ENCODE assay signal across 29 cellular contexts in genomic region chr2:139034064-139034463, GRCh38.
"Had no signal": no experiment of that assay in that cellular context is flagged by ENCODE, and none has a peak within 500 bp of the region (broad histone marks: within the 10 kb centered on the region; RNA-seq: fewer than 3 reads in every experiment).

No MANE protein-coding gene starts in this region.

- H3K36me3 ChIP-seq: stomach, suprapubic skin, thoracic aorta, thyroid gland, tibial artery, tibial nerve, transverse colon, upper lobe of left lung, upper lobe of right lung, uterus, vagina had no signal

- H3K4me3 ChIP-seq: stomach, suprapubic skin, testis, thoracic aorta, thyroid gland, tibial artery, tibial nerve, transverse colon, upper lobe of left lung, upper lobe of right lung, uterus, vagina had no signal

- H3K27ac Mint-ChIP-seq: stimulated activated effector memory CD8-positive, alpha-beta T cell treated with anti-CD3 and anti-CD28 coated beads, Interleukin-12 subunit alpha, Interleukin-12 subunit beta, amount 100 ng/mL, for 72 hours; stimulated activated memory B cell treated with anti-CD40 and anti-IgM and Interleukin-4, amounts not matched to agents 10 μg/mL and 1 μg/mL and 100 μg/mL, for 72 hours; stimulated activated naive B cell treated with anti-CD40 and anti-IgM and Interleukin-4, amounts not matched to agents 10 μg/mL and 1 μg/mL and 100 μg/mL, for 72 hours; stimulated activated naive CD8-positive, alpha-beta T cell treated with anti-CD3 and anti-CD28 coated beads, Interleukin-15, amount 100 ng/mL, for 72 hours; stimulated activated naive CD8-positive, alpha-beta T cell treated with anti-CD3 and anti-CD28 coated beads, Interleukin-15, Interleukin-2, amounts not matched to agents 100 ng/mL and 50 ng/mL, for 24 hours; type B pancreatic cell had no signal

- H3K4me1 Mint-ChIP-seq: stimulated activated effector memory CD8-positive, alpha-beta T cell treated with anti-CD3 and anti-CD28 coated beads, Interleukin-12 subunit alpha, Interleukin-12 subunit beta, amount 100 ng/mL, for 72 hours; stimulated activated memory B cell treated with anti-CD40 and anti-IgM and Interleukin-4, amounts not matched to agents 10 μg/mL and 1 μg/mL and 100 μg/mL, for 72 hours; stimulated activated naive B cell treated with anti-CD40 and anti-IgM and Interleukin-4, amounts not matched to agents 10 μg/mL and 1 μg/mL and 100 μg/mL, for 72 hours; stimulated activated naive CD8-positive, alpha-beta T cell treated with anti-CD3 and anti-CD28 coated beads, Interleukin-15, amount 100 ng/mL, for 72 hours had no signal

- DNase-seq: stimulated activated CD4-positive, alpha-beta T cell treated with anti-CD3 and anti-CD28 coated beads, Interleukin-2, amount 100 ng/mL, for 48 hours; stimulated activated CD4-positive, alpha-beta T cell treated with anti-CD3 and anti-CD28 coated beads, Interleukin-4, amount 100 ng/mL, for 1 hour; stimulated activated CD4-positive, alpha-beta T cell treated with anti-CD3 and anti-CD28 coated beads, Interleukin-4, amount 100 ng/mL, for 24 hours; stimulated activated CD4-positive, alpha-beta T cell treated with anti-CD3 and anti-CD28 coated beads, Interleukin-4, amount 100 ng/mL, for 4 hours; stimulated activated CD8-positive, alpha-beta memory T cell treated with anti-CD3 and anti-CD28 coated beads, Interleukin-4, amount 100 ng/mL, for 48 hours; stimulated activated naive B cell treated with anti-CD40 and anti-IgM and Interleukin-4, amounts not matched to agents 10 μg/mL and 1 μg/mL and 100 μg/mL, for 72 hours; stimulated activated naive CD4-positive, alpha-beta T cell; stimulated activated naive CD4-positive, alpha-beta T cell treated with Interleukin-2 at 50 U/mL for 16 hours; stimulated activated naive CD8-positive, alpha-beta T cell treated with anti-CD3 and anti-CD28 coated beads, Interleukin-15, amount 100 ng/mL, for 72 hours; stimulated activated naive CD8-positive, alpha-beta T cell treated with anti-CD3 and anti-CD28 coated beads, Interleukin-15, Interleukin-2, amounts not matched to agents 100 U/mL and 50 U/mL, for 24 hours; stomach; substantia nigra; testis; thyroid gland; tibial artery; transverse colon; trophoblast cell; upper lobe of left lung; upper lobe of right lung; uterus had no signal

- H3K4me3 Mint-ChIP-seq: stimulated activated effector memory CD8-positive, alpha-beta T cell treated with anti-CD3 and anti-CD28 coated beads, Interleukin-12 subunit alpha, Interleukin-12 subunit beta, amount 100 ng/mL, for 72 hours; stimulated activated memory B cell treated with anti-CD40 and anti-IgM and Interleukin-4, amounts not matched to agents 10 μg/mL and 1 μg/mL and 100 μg/mL, for 72 hours; stimulated activated naive B cell treated with anti-CD40 and anti-IgM and Interleukin-4, amounts not matched to agents 10 μg/mL and 1 μg/mL and 100 μg/mL, for 72 hours; stimulated activated naive CD8-positive, alpha-beta T cell treated with anti-CD3 and anti-CD28 coated beads, Interleukin-15, amount 100 ng/mL, for 72 hours; stimulated activated naive CD8-positive, alpha-beta T cell treated with anti-CD3 and anti-CD28 coated beads, Interleukin-15, Interleukin-2, amounts not matched to agents 100 ng/mL and 50 ng/mL, for 24 hours; type B pancreatic cell had no signal

- H3K9me3 ChIP-seq: stomach, testis, thoracic aorta, thyroid gland, transverse colon, upper lobe of left lung, upper lobe of right lung, uterus, vagina had no signal

- H3K27me3 ChIP-seq: stomach, suprapubic skin, testis, thyroid gland, tibial artery, tibial nerve, transverse colon, upper lobe of left lung, upper lobe of right lung, uterus, vagina had no signal

- H3K27me3 Mint-ChIP-seq: stimulated activated memory B cell treated with anti-CD40 and anti-IgM and Interleukin-4, amounts not matched to agents 10 μg/mL and 1 μg/mL and 100 μg/mL, for 72 hours; stimulated activated naive B cell treated with anti-CD40 and anti-IgM and Interleukin-4, amounts not matched to agents 10 μg/mL and 1 μg/mL and 100 μg/mL, for 72 hours; stimulated activated naive CD8-positive, alpha-beta T cell treated with anti-CD3 and anti-CD28 coated beads, Interleukin-15, amount 100 ng/mL, for 72 hours; stimulated activated naive CD8-positive, alpha-beta T cell treated with anti-CD3 and anti-CD28 coated beads, Interleukin-15, Interleukin-2, amounts not matched to agents 100 ng/mL and 50 ng/mL, for 24 hours; type B pancreatic cell had no signal

- ATAC-seq: stimulated activated effector memory CD8-positive, alpha-beta T cell treated with anti-CD3 and anti-CD28 coated beads, Interleukin-12 subunit alpha, Interleukin-12 subunit beta, amount 100 ng/mL, for 72 hours; stimulated activated memory B cell treated with anti-CD40 and anti-IgM and Interleukin-4, amounts not matched to agents 10 μg/mL and 1 μg/mL and 100 μg/mL, for 72 hours; stimulated activated naive B cell treated with anti-CD40 and anti-IgM and Interleukin-4, amounts not matched to agents 10 μg/mL and 1 μg/mL and 100 μg/mL, for 72 hours; stimulated activated naive CD8-positive, alpha-beta T cell treated with anti-CD3 and anti-CD28 coated beads, Interleukin-15, amount 100 ng/mL, for 72 hours; stimulated activated naive CD8-positive, alpha-beta T cell treated with anti-CD3 and anti-CD28 coated beads, Interleukin-15, Interleukin-2, amounts not matched to agents 100 U/mL and 50 U/mL, for 24 hours; upper lobe of right lung had no signal

- H3K36me3 Mint-ChIP-seq: stimulated activated effector memory CD8-positive, alpha-beta T cell treated with anti-CD3 and anti-CD28 coated beads, Interleukin-12 subunit alpha, Interleukin-12 subunit beta, amount 100 ng/mL, for 72 hours; stimulated activated memory B cell treated with anti-CD40 and anti-IgM and Interleukin-4, amounts not matched to agents 10 μg/mL and 1 μg/mL and 100 μg/mL, for 72 hours; stimulated activated naive B cell treated with anti-CD40 and anti-IgM and Interleukin-4, amounts not matched to agents 10 μg/mL and 1 μg/mL and 100 μg/mL, for 72 hours; type B pancreatic cell had no signal

- H3K27ac ChIP-seq: stomach, suprapubic skin, testis, thoracic aorta, thyroid gland, tibial artery, tibial nerve, transverse colon, upper lobe of left lung, upper lobe of right lung, uterus, vagina had no signal

- H3K9me3 Mint-ChIP-seq: stimulated activated memory B cell treated with anti-CD40 and anti-IgM and Interleukin-4, amounts not matched to agents 10 μg/mL and 1 μg/mL and 100 μg/mL, for 72 hours; type B pancreatic cell had no signal

- FAIRE-seq: urothelium cell line had no signal

- H3K4me1 ChIP-seq: stomach, suprapubic skin, testis, thyroid gland, tibial artery, tibial nerve, transverse colon, upper lobe of left lung, upper lobe of right lung, uterus, vagina had no signal
